10 cellular contexts compared by ENCODE assay signal in the genomic region with DNA sequence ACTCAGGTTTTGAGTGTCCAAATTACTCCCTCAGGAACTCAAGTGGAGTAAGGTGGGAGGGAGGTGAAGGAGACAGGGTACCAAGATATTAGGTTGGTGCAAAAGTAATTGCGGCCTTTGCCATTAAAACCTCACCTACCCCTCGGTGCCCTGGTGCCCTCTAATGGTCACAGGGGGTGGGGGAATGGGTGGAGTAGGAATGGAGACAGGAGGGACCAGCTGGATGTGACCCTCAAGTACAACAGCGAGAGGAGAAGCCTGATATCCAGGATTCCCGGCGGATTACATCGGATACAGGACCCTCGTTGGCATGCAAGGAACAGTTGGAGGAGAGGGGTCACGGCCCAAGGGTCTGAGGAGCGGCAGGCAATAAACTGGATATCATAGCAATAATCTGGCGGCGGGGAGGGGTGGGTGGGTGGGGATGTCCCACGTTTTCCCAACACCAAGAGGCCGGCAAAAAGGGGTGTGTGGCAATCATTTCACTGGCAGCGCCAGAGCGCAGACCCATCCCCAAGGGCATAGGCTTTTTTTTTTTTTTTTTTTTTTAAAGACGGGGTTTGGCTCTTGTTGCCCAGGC. TPM values are rescaled to one million over a fixed set of nuclear protein-coding genes. Genes with fewer than 3 reads are reported as not detected.
DNase-seq lines count a peak whose midpoint lies in the region; ATAC-seq and TF ChIP-seq lines count a peak whose summit lies in the region.
"Had no signal": no experiment of that assay in that cellular context is flagged by ENCODE, and none has a peak within 500 bp of the region (broad histone marks: within the 10 kb centered on the region; RNA-seq: fewer than 3 reads in every experiment).

No MANE protein-coding gene starts in this region.

- H3K27ac ChIP-seq in cardiac muscle cell (peak overlapping the region; percentile 85), RWPE1 (peak overlapping the region; percentile 100), endodermal cell (ENCODE audit: low read depth, low read length) (no peak overlapping the region), esophagus squamous epithelium (peak overlapping the region in 1 of 4 donors; percentile 99)
- H3K27ac ChIP-seq: SJSA1 had no signal

- WGBS in endodermal cell (ENCODE audit: insufficient coverage in 1 of 2, insufficient read length in 1 of 2), 2 experiments, result 92 to 93% methylated on average over 5 to 16 of the region's 16 CpGs
- 70 to 77% methylated on average over 16 of the region's 16 CpGs for WGBS in esophagus squamous epithelium, 2 donors

- no peak overlapping the region for H3K9ac ChIP-seq in endodermal cell (ENCODE audit: extremely low read depth, low read length, poor library complexity, severe bottlenecking)

- H3K27ac Mint-ChIP-seq in endodermal cell (no peak overlapping the region), type B pancreatic cell (peak overlapping the region; percentile 13)

- POLR2A ChIA-PET in RWPE1 (lab: Yijun Ruan, JAX; ENCODE audit: low non-redundant PET), result interaction anchor here (0.6 to 0.7 kb wide), 3 partner anchors 12 to 858 kb away, joined by 3 to 5 read pairs (median 4); no protein-coding TSS in a partner anchor

- H3K27me3 ChIP-seq in cardiac muscle cell, result no peaks in the 10 kb centered on the region
- H3K27me3 ChIP-seq in endodermal cell (ENCODE audit: control insufficient read depth, insufficient read depth, low read length, poor library complexity, severe bottlenecking), result no peaks in the 10 kb centered on the region
- no peaks in the 10 kb centered on the region for H3K27me3 ChIP-seq in esophagus squamous epithelium
- H3K27me3 ChIP-seq: SJSA1 had no signal

- no peaks in the 10 kb centered on the region for H3K9me3 Mint-ChIP-seq in endodermal cell
- no peaks in the 10 kb centered on the region for H3K9me3 Mint-ChIP-seq in type B pancreatic cell

- peaks cover 10% of the 10 kb centered on the region for H3K4me1 ChIP-seq in cardiac muscle cell (ENCODE audit: low read depth)
- no peaks in the 10 kb centered on the region for H3K4me1 ChIP-seq in endodermal cell (ENCODE audit: control insufficient read depth, insufficient read depth, low read length)
- H3K4me1 ChIP-seq in esophagus squamous epithelium, result peaks cover 18 to 47% (median 20%) of the 10 kb centered on the region in 3 donors

- H3K4me3 ChIP-seq in cardiac muscle cell (no peak overlapping the region), endodermal cell (ENCODE audit: low read length) (no peak overlapping the region), esophagus squamous epithelium (no peak overlapping the region)
- H3K4me3 ChIP-seq: SJSA1 had no signal

- H3K27me3 Mint-ChIP-seq in endodermal cell (ENCODE audit: insufficient read depth) (peaks cover 6% of the 10 kb centered on the region), type B pancreatic cell (no peaks in the 10 kb centered on the region)

- peaks cover 10% of the 10 kb centered on the region for H3K4me1 Mint-ChIP-seq in endodermal cell
- H3K4me1 Mint-ChIP-seq in type B pancreatic cell (ENCODE audit: unreplicated experiment), result peaks cover 26% of the 10 kb centered on the region

- CTCF ChIA-PET in RWPE1 (lab: Yijun Ruan, JAX), result interaction anchor here (0.6 to 1.1 kb wide), 4 partner anchors 19 to 27 kb away, joined by 3 to 6 read pairs (median 4); no protein-coding TSS in a partner anchor

- H3K4me3 Mint-ChIP-seq in endodermal cell (no peak overlapping the region), type B pancreatic cell (peak overlapping the region; percentile 44)

- intact Hi-C loops in Right ventricle myocardium inferior (cut with DNase I), result no loop called here
- intact Hi-C loops in esophagus squamous epithelium (cut with DNase I), result loop anchor here (5.0 kb wide), 1 partner anchor 36 kb away; a partner anchor contains a TSS

- H3K36me3 Mint-ChIP-seq in endodermal cell (ENCODE audit: low read depth), result no peaks in the 10 kb centered on the region
- H3K36me3 Mint-ChIP-seq in type B pancreatic cell, result no peaks in the 10 kb centered on the region

- TF ChIP-seq POLR2A in esophagus squamous epithelium (IDR thresholded peaks at IDR 0.05), result no peak

- H3K36me3 ChIP-seq in cardiac muscle cell, result no peaks in the 10 kb centered on the region
- no peaks in the 10 kb centered on the region for H3K36me3 ChIP-seq in endodermal cell (ENCODE audit: control insufficient read depth, insufficient read depth, low read length)
- H3K36me3 ChIP-seq in esophagus squamous epithelium, result peaks cover 0 to 2% (median 0%) of the 10 kb centered on the region in 3 donors
- H3K36me3 ChIP-seq: SJSA1 had no signal

- DNase-seq in cardiac muscle cell (ENCODE audit: low read depth in 1 of 2, low spot score in 1 of 2) (no peak), Right ventricle myocardium inferior (ENCODE audit: missing footprints) (no peak), RWPE1 (ENCODE audit: low spot score) (no peak), endodermal cell (no peak), type B pancreatic cell (ENCODE audit: extremely low spot score, unreplicated experiment) (no peak), esophagus squamous epithelium (lab: John Stamatoyannopoulos, UW) (no peak)

- H3K9me3 ChIP-seq in cardiac muscle cell (ENCODE audit: low read depth), result no peaks in the 10 kb centered on the region
- H3K9me3 ChIP-seq in endodermal cell (ENCODE audit: control insufficient read depth, low read length), result no peaks in the 10 kb centered on the region
- no peaks in the 10 kb centered on the region for H3K9me3 ChIP-seq in esophagus squamous epithelium
- H3K9me3 ChIP-seq: SJSA1 had no signal

- no peak for ATAC-seq in Right ventricle myocardium inferior
- no peak for ATAC-seq in HG02763 (IDR thresholded peaks at IDR 0.05; ENCODE audit: unreplicated experiment)
- no peak for ATAC-seq in GM21619 (IDR thresholded peaks at IDR 0.05; ENCODE audit: unreplicated experiment)

- TF ChIP-seq CTCF in cardiac muscle cell (IDR thresholded peaks at IDR 0.05; ENCODE audit: low read depth, low read length), result peak; percentile 10
- TF ChIP-seq CTCF in RWPE1 (conservative IDR thresholded peaks at IDR 0.05; ENCODE audit: low read depth), result no peak
- peak; percentile 51 for TF ChIP-seq CTCF in endodermal cell (conservative IDR thresholded peaks at IDR 0.05)
- no peak for TF ChIP-seq CTCF in type B pancreatic cell (conservative IDR thresholded peaks at IDR 0.05)
- TF ChIP-seq CTCF in esophagus squamous epithelium (IDR thresholded peaks at IDR 0.05), result no peak

RNA-seq across cellular contexts. Expression of a gene that starts 4.3 kb away (rescaled TPM):
- 25.5 and 25.6 TPM in 2 replicates for total RNA-seq in cardiac muscle cell
- 4.6 and 4.7 TPM in 2 replicates for polyA plus RNA-seq in cardiac muscle cell
- total RNA-seq in Right ventricle myocardium inferior, result 53.3 TPM
- total RNA-seq in endodermal cell, result 10 to 100 TPM; 21.2 to 23.3 TPM
- 7.4 TPM for polyA plus RNA-seq in endodermal cell (2013, experiment 1 of 2)
- 7.0 TPM for polyA plus RNA-seq in endodermal cell (2013, experiment 2 of 2)
- 38.1 and 75.9 TPM in 2 replicates for total RNA-seq in type B pancreatic cell (ENCODE audit: low replicate concordance)
- 100 to 1,000 TPM; 101 to 220 (median 113) TPM for total RNA-seq in esophagus squamous epithelium

RNA-seq across cellular contexts. Expression of a gene that starts 4.9 kb away (rescaled TPM):
- total RNA-seq in cardiac muscle cell, result not detected in 2 replicates
- polyA plus RNA-seq in cardiac muscle cell, result 0.72 TPM in 1 of 2 replicates, not detected in the other
- total RNA-seq in Right ventricle myocardium inferior, result not detected
- total RNA-seq in endodermal cell, result 1 to 10 TPM in 1 of 2 donors, not detected in 1; 2.0 TPM
- not detected for polyA plus RNA-seq in endodermal cell (2013, experiment 1 of 2)
- not detected for polyA plus RNA-seq in endodermal cell (2013, experiment 2 of 2)
- total RNA-seq in type B pancreatic cell (ENCODE audit: low replicate concordance), result 0.52 and 1.1 TPM in 2 replicates
- total RNA-seq in esophagus squamous epithelium, result not detected
- total RNA-seq: osteocyte, SJSA1 had no signal

RNA-seq across cellular contexts. Expression of a gene that starts 15.1 kb away (rescaled TPM):
- 34.3 and 39.7 TPM in 2 replicates for total RNA-seq in cardiac muscle cell
- 59.2 and 60.8 TPM in 2 replicates for polyA plus RNA-seq in cardiac muscle cell
- 30.8 TPM for total RNA-seq in Right ventricle myocardium inferior
- total RNA-seq in endodermal cell, result 10 to 100 TPM; 61.9 to 65.0 TPM
- polyA plus RNA-seq in endodermal cell (2013, experiment 1 of 2), result 54.8 TPM
- polyA plus RNA-seq in endodermal cell (2013, experiment 2 of 2), result 47.4 TPM
- total RNA-seq in type B pancreatic cell (ENCODE audit: low replicate concordance), result 51.4 and 59.0 TPM in 2 replicates
- total RNA-seq in esophagus squamous epithelium, result 10 to 100 TPM; 21.5 to 30.9 (median 29.5) TPM

RNA-seq across cellular contexts. Expression of a gene that starts 23.8 kb away (rescaled TPM):
- total RNA-seq in cardiac muscle cell, result 52.9 and 96.5 TPM in 2 replicates
- 157 and 337 TPM in 2 replicates for polyA plus RNA-seq in cardiac muscle cell
- total RNA-seq in Right ventricle myocardium inferior, result 22.2 TPM
- 100 to 1,000 TPM; 145 to 229 TPM for total RNA-seq in endodermal cell
- polyA plus RNA-seq in endodermal cell (2013, experiment 1 of 2), result 355 TPM
- 371 TPM for polyA plus RNA-seq in endodermal cell (2013, experiment 2 of 2)
- 58.8 and 119 TPM in 2 replicates for total RNA-seq in type B pancreatic cell (ENCODE audit: low replicate concordance)
- 10 to 100 TPM; 34.9 to 72.8 (median 55.3) TPM for total RNA-seq in esophagus squamous epithelium

RNA-seq across cellular contexts. Expression of a gene that starts 27.7 kb away (rescaled TPM):
- 80.0 and 80.3 TPM in 2 replicates for total RNA-seq in cardiac muscle cell
- 66.8 and 70.7 TPM in 2 replicates for polyA plus RNA-seq in cardiac muscle cell
- total RNA-seq in Right ventricle myocardium inferior, result 60.4 TPM
- total RNA-seq in endodermal cell, result 100 to 1,000 TPM; 157 to 231 TPM
- polyA plus RNA-seq in endodermal cell (2013, experiment 1 of 2), result 134 TPM
- 135 TPM for polyA plus RNA-seq in endodermal cell (2013, experiment 2 of 2)
- total RNA-seq in type B pancreatic cell (ENCODE audit: low replicate concordance), result 65.3 and 87.8 TPM in 2 replicates
- 10 to 100 TPM; 37.6 to 80.9 (median 65.8) TPM for total RNA-seq in esophagus squamous epithelium

Comparison
In these comparisons a context has a peak if more than half of its experiments do, and no peak if none do; other contexts are left out.
1. CTCF ChIP-seq: peak in cardiac muscle cell (single experiment) and endodermal cell (single experiment); none in RWPE1 (single experiment), type B pancreatic cell (single experiment) and esophagus squamous epithelium (0 of 6).